Comparison of ENCODE assay signal across 8 cellular contexts in genomic region chr9:129028192-129028966, GRCh38. TPM values are rescaled to one million over a fixed set of nuclear protein-coding genes. Genes with fewer than 3 reads are reported as not detected.
A peak's percentile ranks its signal among the peaks of the same experiment; 100 is the strongest.
DNase-seq lines count a peak whose midpoint lies in the region; ATAC-seq, FAIRE-seq and TF ChIP-seq lines count a peak whose summit lies in the region.

Gene SH3GLB2, minus strand, starts transcription at chr9:129028331. Its CDS starts 177 bp downstream, at chr9:129028154.

- intact Hi-C loops in uterus (cut with DNase I; ENCODE audit: low total_unique reads), result no loop called here

- TF ChIP-seq POLR2A in GM12892 (IDR thresholded peaks at IDR 0.05; ENCODE audit: low read depth, low read length), result no peak
- peak in 1 of 2 donors; percentile 67 for TF ChIP-seq POLR2A in uterus (IDR thresholded peaks at IDR 0.05)

- H3K27ac ChIP-seq in angular gyrus (ENCODE audit: low read depth, low read length) (peak within 1 kb of the TSS; percentile 75), right atrium auricular region (peak within 1 kb of the TSS; percentile 55 to 71), uterus (peak within 1 kb of the TSS; percentile 67 to 83)

- ATAC-seq in HG02852 (IDR thresholded peaks at IDR 0.05; ENCODE audit: unreplicated experiment), result peak; percentile 72

- no peaks in the 10 kb centered on the region for H3K27me3 ChIP-seq in right atrium auricular region
- no peaks in the 10 kb centered on the region for H3K27me3 ChIP-seq in uterus

- FAIRE-seq in GM12892 (lab: Jason Lieb, UNC), result peak; percentile 94

- DNase-seq in GM12892 (ENCODE audit: insufficient read length) (peak; percentile 91), NCI-H1694 (lab: John Stamatoyannopoulos, UW) (peak; percentile 19), T-helper 2 cell (peak; percentile 75 to 94 (median 88)), right atrium auricular region (ENCODE audit: low spot score) (peak; percentile 93), putamen (ENCODE audit: low spot score) (peak; percentile 96), uterus (peak; percentile 94 to 97)

- H3K4me1 ChIP-seq in right atrium auricular region (peaks cover 0 to 25% of the 10 kb centered on the region in 2 donors), uterus (peaks cover 0 to 13% of the 10 kb centered on the region in 2 donors)

- peak; percentile 80 to 93 for TF ChIP-seq CTCF in right atrium auricular region (IDR thresholded peaks at IDR 0.05)
- TF ChIP-seq CTCF in uterus (IDR thresholded peaks at IDR 0.05), result peak; percentile 77 to 95 (median 90)

- H3K36me3 ChIP-seq in right atrium auricular region (no peaks in the 10 kb centered on the region), uterus (no peaks in the 10 kb centered on the region)

- H3K4me3 ChIP-seq in right atrium auricular region (peak within 1 kb of the TSS; percentile 54 to 85), uterus (peak within 1 kb of the TSS; percentile 71 to 85)

- H3K9me3 ChIP-seq in right atrium auricular region (no peaks in the 10 kb centered on the region), uterus (no peaks in the 10 kb centered on the region)

RNA-seq across cellular contexts. Expression of gene SH3GLB2, which starts in this region (rescaled TPM):
- polyA plus RNA-seq in GM12892 (2012; ENCODE audit: missing spikeins), result 41.0 TPM
- 10 to 100 TPM; 25.6 to 41.3 TPM for total RNA-seq in right atrium auricular region
- total RNA-seq in uterus, result 100 to 1,000 TPM in 1 of 4 donors, 10 to 100 TPM in 3; 35.1 to 126 (median 81.8) TPM

Comparison
In these comparisons a context has a peak if more than half of its experiments do, and no peak if none do; other contexts are left out.
1. Peak in every context shown above with its lines: DNase-seq, ATAC-seq, H3K4me3 ChIP-seq and H3K27ac ChIP-seq.
2. DNase-seq: peak in every context shown above with its lines; median percentile 96 in putamen; 96 in uterus; 93 in right atrium auricular region; 91 in GM12892; 88 in T-helper 2 cell; 19 in NCI-H1694.